ENCODE assay signal across 16 cellular contexts in the genomic region with DNA sequence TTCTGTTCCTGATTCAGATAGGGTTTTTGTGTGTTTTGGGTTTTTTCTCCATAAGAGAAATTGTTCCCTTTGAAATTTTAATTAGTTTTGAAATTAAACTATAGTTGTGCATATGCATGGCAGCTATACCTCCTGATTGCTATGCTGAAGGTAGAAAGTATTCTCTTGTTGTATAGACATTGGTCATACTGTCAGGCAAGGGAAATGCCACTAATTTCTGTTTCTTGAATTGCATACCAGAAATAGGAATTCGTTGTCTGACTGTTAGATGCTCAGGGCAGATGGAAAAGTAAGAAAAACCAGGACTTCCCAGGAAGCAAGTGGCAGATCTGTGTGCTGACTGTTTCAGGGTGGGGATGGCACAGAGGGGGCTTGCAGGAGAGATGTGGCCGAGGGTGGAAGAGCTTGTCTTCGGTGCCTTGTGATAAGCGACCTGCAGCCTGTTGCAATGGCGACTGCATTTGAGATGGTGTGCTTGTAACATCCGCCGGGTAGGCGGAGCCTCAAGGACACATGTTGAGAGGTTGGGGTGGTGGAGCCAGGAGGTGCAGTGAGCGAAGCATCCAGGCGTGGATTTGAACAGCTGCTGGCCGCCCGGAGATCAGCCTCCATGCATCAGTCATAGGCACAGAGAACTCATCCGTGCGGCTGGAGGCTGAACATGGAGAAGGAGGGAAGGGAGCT. TPM values are rescaled to one million over a fixed set of nuclear protein-coding genes. Genes with fewer than 3 reads are reported as not detected.
DNase-seq lines count a peak whose midpoint lies in the region; ATAC-seq, FAIRE-seq and TF ChIP-seq lines count a peak whose summit lies in the region.
"Had no signal": no experiment of that assay in that cellular context is flagged by ENCODE, and none has a peak within 500 bp of the region (broad histone marks: within the 10 kb centered on the region; RNA-seq: fewer than 3 reads in every experiment).

No MANE protein-coding gene starts in this region.

- DNase-seq in NCI-H345 (lab: John Stamatoyannopoulos, UW) (peak; percentile 68), NCI-H345 treated with DMSO at 0.1 percent for 48 hours (lab: John Stamatoyannopoulos, UW; ENCODE audit: unreplicated experiment) (no peak), NCI-H510A (lab: John Stamatoyannopoulos, UW) (peak; percentile 76), H1 (ENCODE audit: low read depth in 1 of 2, low spot score in 2 of 2) (no peak), renal cortical epithelial cell (ENCODE audit: low read depth) (peak; percentile 56), NCI-H774 (lab: John Stamatoyannopoulos, UW) (no peak), NCI-H446 (lab: John Stamatoyannopoulos, UW) (no peak)
- DNase-seq: activated T-cell treated with anti-CD3 and anti-CD28 coated beads, Interleukin-2, amount 50 U/mL, for 72 hours; caudate nucleus; DMS79 treated with DMSO at 0.1 percent for 48 hours; immature natural killer cell; Karpas-422 had no signal

- 65% methylated on average over 14 of the region's 14 CpGs; no CpG with 5 or more reads in 1 of the 2 experiments for WGBS in H1 (ENCODE audit: extremely low coverage in 1 of 2, insufficient coverage in 1 of 2, insufficient read length in 1 of 2, insufficient replicate concordance in 2 of 2, low coverage in 1 of 2, low lambda C conversion rate in 2 of 2, missing lambda C conversion rate in 1 of 2), 2 experiments

- no peak for TF ChIP-seq RAD21 in H1 (IDR thresholded peaks at IDR 0.05 in 1 of 2, conservative IDR thresholded peaks at IDR 0.05 in 1 of 2; ENCODE audit: low read depth in 2 of 2, low read length in 2 of 2)

- peak overlapping the region in 1 of 2 experiments; percentile 48; a peak in 2 of 4 replicates for H3K4me2 ChIP-seq in H1 (ENCODE audit: insufficient read depth in 1 of 2, low read depth in 2 of 2, low read length in 2 of 2)

- H3K27ac ChIP-seq in H1 (ENCODE audit: low read depth, low read length), result no peak overlapping the region

- H2BK5ac ChIP-seq in H1 (ENCODE audit: low read depth, low read length), result 0 out of 2 replicates have a peak overlapping the region, but pooled peaks have one; percentile 54

- no peak for TF ChIP-seq EP300 in H1 (IDR thresholded peaks at IDR 0.05; ENCODE audit: borderline replicate concordance in 1 of 2, low read depth in 2 of 2, low read length in 2 of 2)

- H4K20me1 ChIP-seq in H1 (replicated peaks in 1 of 2; ENCODE audit: control insufficient read depth in 1 of 2, insufficient read depth in 2 of 2, low read length in 2 of 2), result peaks cover 0 to 3% of the 10 kb centered on the region in 2 experiments

- H3K36me3 ChIP-seq in H1 (ENCODE audit: control insufficient read depth in 2 of 4, insufficient read depth in 4 of 4, low read length in 3 of 4), result no peaks in the 10 kb centered on the region

- CTCF ChIA-PET in H1 (lab: Charles Lee; ENCODE audit: partially characterized antibody), result interaction anchor here (0.6 to 2.1 kb wide), 5 partner anchors 7 to 87 kb away, joined by 3 to 7 read pairs (median 3); no protein-coding TSS in a partner anchor

- no peak overlapping the region for H2AFZ ChIP-seq in H1 (ENCODE audit: low read length)

- H3K4me3 ChIP-seq in H1 (ENCODE audit: extremely low read depth in 1 of 4, insufficient read depth in 2 of 4, low read depth in 3 of 4, low read length in 4 of 4), result no peak overlapping the region; a peak in 1 of 8 replicates

- no peak for TF ChIP-seq CTCF in H1 (IDR thresholded peaks at IDR 0.05; ENCODE audit: control extremely low read depth in 1 of 3, insufficient read depth in 1 of 3, low read depth in 1 of 3, low read length in 3 of 3)

- peak overlapping the region; percentile 15 for H4K5ac ChIP-seq in H1 (ENCODE audit: insufficient read length, low read depth, low read length)

- no peak overlapping the region; the same call in 1 of the 2 replicates for H2AK5ac ChIP-seq in H1 (ENCODE audit: low read depth, low read length)

- H2BK12ac ChIP-seq in H1 (ENCODE audit: low read depth, low read length), result peak overlapping the region; percentile 21; the same call in 1 of the 2 replicates

- H3K27me3 ChIP-seq in H1 (replicated peaks in 1 of 4; ENCODE audit: control insufficient read depth in 3 of 4, extremely low read depth in 1 of 4, insufficient read depth in 3 of 4, low read length in 3 of 4), result no peaks in the 10 kb centered on the region

- no peak overlapping the region for H3K23ac ChIP-seq in H1 (ENCODE audit: insufficient read length)

- TF ChIP-seq POLR2A in H1 (IDR thresholded peaks at IDR 0.05; ENCODE audit: control extremely low read depth in 1 of 2, low read depth in 2 of 2, low read length in 2 of 2), result no peak; a peak in 1 of 3 replicates

- H2BK15ac ChIP-seq in H1 (ENCODE audit: low read length), result no peak overlapping the region

- no peak for ATAC-seq in HG02981 (IDR thresholded peaks at IDR 0.05; ENCODE audit: unreplicated experiment)
- ATAC-seq: activated T-cell treated with anti-CD3 and anti-CD28 coated beads, Interleukin-2, amount 50 U/mL, for 72 hours; natural killer cell treated with Interleukin-12 subunit alpha and Interleukin-12 subunit beta and Interleukin-15 and Interleukin-18, amount 100 ng/mL, for 72 hours; Panc1 had no signal

- no peak overlapping the region for H3K4ac ChIP-seq in H1 (replicated peaks; ENCODE audit: insufficient read length, low read depth, low read length)

- no peak for FAIRE-seq in H1 (lab: Jason Lieb, UNC)
- FAIRE-seq: A204.1 had no signal

- no peak overlapping the region; the same call in 1 of the 2 replicates for H4K8ac ChIP-seq in H1 (ENCODE audit: extremely low read depth, insufficient read depth, low read length)

- H3K23me2 ChIP-seq in H1 (ENCODE audit: low read depth, low read length), result peaks cover 5% of the 10 kb centered on the region; the same call in 1 of the 2 replicates

- H3K9me3 ChIP-seq in H1 (ENCODE audit: insufficient read depth in 2 of 2, low read depth in 1 of 2, low read length in 1 of 2), result no peaks in the 10 kb centered on the region

- H3K79me1 ChIP-seq in H1 (ENCODE audit: low read depth, low read length), result peaks cover 14% of the 10 kb centered on the region

- 0 out of 2 replicates have a peak overlapping the region, but pooled peaks have one; percentile 2 for H2BK20ac ChIP-seq in H1 (ENCODE audit: low read length)

- peak overlapping the region; percentile 95 for H3K18ac ChIP-seq in H1 (ENCODE audit: extremely low read depth, low read length)

- no peak overlapping the region for H3K56ac ChIP-seq in H1 (replicated peaks; ENCODE audit: insufficient read length, low read depth, low read length)

- peaks cover 8 to 91% of the 10 kb centered on the region in 2 experiments for H3K79me2 ChIP-seq in H1 (ENCODE audit: control insufficient read depth in 1 of 2, insufficient read depth in 2 of 2, low read length in 2 of 2)

- no peak overlapping the region for H3K14ac ChIP-seq in H1 (ENCODE audit: insufficient read length)

- POLR2A ChIA-PET in H1 (lab: Charles Lee; ENCODE audit: partially characterized antibody), result interaction anchor here (0.9 to 5.2 kb wide), 4 partner anchors 9 to 25 kb away, joined by 3 to 34 read pairs (median 4); no protein-coding TSS in a partner anchor

- peaks cover 12 to 35% (median 31%) of the 10 kb centered on the region in 4 experiments for H3K4me1 ChIP-seq in H1 (replicated peaks in 1 of 4; ENCODE audit: control insufficient read depth in 3 of 4, insufficient read depth in 4 of 4, low read length in 3 of 4)

- no peak overlapping the region for H2BK120ac ChIP-seq in H1 (replicated peaks; ENCODE audit: low read depth, low read length)

- H4K91ac ChIP-seq in H1 (replicated peaks; ENCODE audit: insufficient read length, low read length), result peak overlapping the region; percentile 58

- no peak overlapping the region for H3K9ac ChIP-seq in H1 (replicated peaks in 1 of 4; ENCODE audit: extremely low read depth in 1 of 4, low read depth in 3 of 4, low read length in 3 of 4)

TF ChIP-seq in H1, 55 proteins besides CTCF, POLR2A, EP300 and RAD21 (continues in another document):
- no peak for TF ChIP-seq NANOG (IDR thresholded peaks at IDR 0.05; ENCODE audit: insufficient read depth, low read depth, low read length, poor library complexity, severe bottlenecking)
- TF ChIP-seq BACH1 (IDR thresholded peaks at IDR 0.05; ENCODE audit: low read length), result no peak
- TF ChIP-seq SIN3A (conservative IDR thresholded peaks at IDR 0.05 in 1 of 2, IDR thresholded peaks at IDR 0.05 in 1 of 2; ENCODE audit: low read depth in 1 of 2, low read length in 2 of 2), result no peak
- TF ChIP-seq, protein P1, sequence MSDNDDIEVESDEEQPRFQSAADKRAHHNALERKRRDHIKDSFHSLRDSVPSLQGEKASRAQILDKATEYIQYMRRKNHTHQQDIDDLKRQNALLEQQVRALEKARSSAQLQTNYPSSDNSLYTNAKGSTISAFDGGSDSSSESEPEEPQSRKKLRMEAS (IDR thresholded peaks at IDR 0.05), result peak; percentile 67
- TF ChIP-seq TAF1 (IDR thresholded peaks at IDR 0.05; ENCODE audit: low read depth, low read length), result 0 out of 2 replicates have a peak, but pooled peaks have one; percentile 27
- TF ChIP-seq CBX5 (IDR thresholded peaks at IDR 0.05; ENCODE audit: low read depth, low read length), result no peak
- no peak for TF ChIP-seq RNF2 (IDR thresholded peaks at IDR 0.05; ENCODE audit: borderline replicate concordance, low read depth, low read length, missing control alignments, poor library complexity, severe bottlenecking)
- no peak for TF ChIP-seq TEAD4 (IDR thresholded peaks at IDR 0.05; ENCODE audit: low read depth, low read length)
- TF ChIP-seq JUN (IDR thresholded peaks at IDR 0.05; ENCODE audit: low read depth, low read length), result no peak
- TF ChIP-seq, protein P2, sequence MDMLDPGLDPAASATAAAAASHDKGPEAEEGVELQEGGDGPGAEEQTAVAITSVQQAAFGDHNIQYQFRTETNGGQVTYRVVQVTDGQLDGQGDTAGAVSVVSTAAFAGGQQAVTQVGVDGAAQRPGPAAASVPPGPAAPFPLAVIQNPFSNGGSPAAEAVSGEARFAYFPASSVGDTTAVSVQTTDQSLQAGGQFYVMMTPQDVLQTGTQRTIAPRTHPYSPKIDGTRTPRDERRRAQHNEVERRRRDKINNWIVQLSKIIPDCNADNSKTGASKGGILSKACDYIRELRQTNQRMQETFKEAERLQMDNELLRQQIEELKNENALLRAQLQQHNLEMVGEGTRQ (IDR thresholded peaks at IDR 0.05; ENCODE audit: low read length), result no peak
- no peak for TF ChIP-seq SP4 (IDR thresholded peaks at IDR 0.05; ENCODE audit: low read length)
- TF ChIP-seq TBP (IDR thresholded peaks at IDR 0.05; ENCODE audit: low read depth, low read length), result no peak

RNA-seq across cellular contexts. Expression of a gene that starts 42.8 kb away (rescaled TPM):
- total RNA-seq in H1 (2021; fragmentation: NEBNext Ultra II Directional; extraction: Animal tissue kit (Norgen Biotek cat#: 25700)), result 30.9 and 34.7 TPM in 2 replicates
- 3.9 and 5.6 TPM in 2 replicates for polyA plus RNA-seq in H1 (2011; rRNA removed)
- polyA plus RNA-seq in H1 (2011; cell fraction: cytosol; rRNA removed), result 3.5 TPM
- 13.6 TPM for polyA plus RNA-seq in H1 (2011; cell fraction: nucleus; rRNA removed)
- 11.3 to 15.9 TPM (median 12.9 TPM) in 4 replicates for polyA plus RNA-seq in H1 (2012, experiment 1 of 2)
- polyA plus RNA-seq in H1 (2012, experiment 2 of 2), result 5.0 TPM
- 10.9 TPM for polyA plus RNA-seq in H1 (2013, experiment 1 of 2)
- 10.1 TPM for polyA plus RNA-seq in H1 (2013, experiment 2 of 2)
- polyA minus RNA-seq in H1 (2011; rRNA and poly(A)+ RNA removed), result 19.3 and 22.7 TPM in 2 replicates
- polyA minus RNA-seq in H1 (2011; cell fraction: cytosol; rRNA and poly(A)+ RNA removed), result 17.1 TPM
- 21.1 TPM for polyA minus RNA-seq in H1 (2011; cell fraction: nucleus; rRNA and poly(A)+ RNA removed)
- 13.5 and 42.6 TPM in 2 replicates for total RNA-seq in renal cortical epithelial cell

Comparison
In these comparisons a context has a peak if more than half of its experiments do, and no peak if none do; other contexts are left out.
1. DNase-seq: peak in NCI-H345 (single experiment), NCI-H510A (single experiment) and renal cortical epithelial cell (single experiment); none in NCI-H345 treated with DMSO at 0.1 percent for 48 hours (single experiment), H1 (0 of 2), NCI-H774 (single experiment) and NCI-H446 (0 of 2).